Comparison of ENCODE assay signal across 8 cellular contexts in genomic region chr2:102737435-102737834, GRCh38. TPM values are rescaled to one million over a fixed set of nuclear protein-coding genes. Genes with fewer than 3 reads are reported as not detected.
DNase-seq lines count a peak whose midpoint lies in the region; ATAC-seq and TF ChIP-seq lines count a peak whose summit lies in the region.

No MANE protein-coding gene starts in this region.

- H3K27me3 Mint-ChIP-seq in osteocyte (ENCODE audit: unreplicated experiment): peaks cover 1% of the 10 kb centered on the region

- intact Hi-C loops in uterus (cut with DNase I; ENCODE audit: low total_unique reads): no loop called here

- in situ Hi-C loops in astrocyte of the spinal cord (cut with HindIII; ENCODE audit: low sequenced_read_pairs): no loop called here

- no peak for TF ChIP-seq CTCF in cardiac muscle cell (IDR thresholded peaks at IDR 0.05; ENCODE audit: low read depth, low read length)
- TF ChIP-seq CTCF in right atrium auricular region (IDR thresholded peaks at IDR 0.05): no peak
- TF ChIP-seq CTCF in astrocyte of the spinal cord (IDR thresholded peaks at IDR 0.05; ENCODE audit: low read depth, low read length): no peak
- no peak for TF ChIP-seq CTCF in osteocyte (IDR thresholded peaks at IDR 0.05)
- TF ChIP-seq CTCF in uterus (IDR thresholded peaks at IDR 0.05): no peak

- DNase-seq in cardiac muscle cell (ENCODE audit: low read depth in 1 of 2, low spot score in 1 of 2): no peak
- DNase-seq in right atrium auricular region (ENCODE audit: low spot score): no peak
- DNase-seq in astrocyte of the spinal cord (ENCODE audit: low read depth, low spot score): no peak
- no peak for DNase-seq in osteocyte (ENCODE audit: extremely low spot score, unreplicated experiment)
- no peak for DNase-seq in uterus
- DNase-seq in NK-92 treated with Interleukin-12 subunit alpha and Interleukin-12 subunit beta, amount 100 ng/mL, for 24 hours (lab: John Stamatoyannopoulos, UW): no peak
- no peak for DNase-seq in NCI-H526 (lab: John Stamatoyannopoulos, UW)

- ATAC-seq in HG03342 (IDR thresholded peaks at IDR 0.05; ENCODE audit: unreplicated experiment): peak; percentile 36

- H3K27ac Mint-ChIP-seq in osteocyte (ENCODE audit: unreplicated experiment): no peak overlapping the region

- H3K9me3 Mint-ChIP-seq in osteocyte (ENCODE audit: unreplicated experiment): no peaks in the 10 kb centered on the region

- H3K27ac ChIP-seq in cardiac muscle cell (no peak overlapping the region), right atrium auricular region (no peak overlapping the region), uterus (no peak overlapping the region)

- peaks cover 12% of the 10 kb centered on the region for H3K4me1 ChIP-seq in cardiac muscle cell (ENCODE audit: low read depth)
- peaks cover 0 to 19% of the 10 kb centered on the region in 2 donors for H3K4me1 ChIP-seq in right atrium auricular region
- H3K4me1 ChIP-seq in uterus: no peaks in the 10 kb centered on the region

- H3K36me3 ChIP-seq in cardiac muscle cell (no peaks in the 10 kb centered on the region), right atrium auricular region (no peaks in the 10 kb centered on the region), uterus (no peaks in the 10 kb centered on the region)

- H3K9me3 ChIP-seq in cardiac muscle cell (ENCODE audit: low read depth) (no peaks in the 10 kb centered on the region), right atrium auricular region (no peaks in the 10 kb centered on the region), uterus (no peaks in the 10 kb centered on the region)

- peak overlapping the region; percentile 97 for H3K4me3 Mint-ChIP-seq in osteocyte (ENCODE audit: unreplicated experiment)

- H3K4me3 ChIP-seq in cardiac muscle cell (peak overlapping the region; percentile 90), right atrium auricular region (no peak overlapping the region), astrocyte of the spinal cord (ENCODE audit: low read depth, low read length) (peak overlapping the region; percentile 92), uterus (peak overlapping the region in 1 of 2 donors; percentile 89)

- peaks cover 22% of the 10 kb centered on the region for H3K4me1 Mint-ChIP-seq in osteocyte (ENCODE audit: unreplicated experiment)

- TF ChIP-seq POLR2A in uterus (IDR thresholded peaks at IDR 0.05): no peak

- H3K27me3 ChIP-seq in cardiac muscle cell (no peaks in the 10 kb centered on the region), right atrium auricular region (no peaks in the 10 kb centered on the region), uterus (no peaks in the 10 kb centered on the region)

- H3K36me3 Mint-ChIP-seq in osteocyte (ENCODE audit: unreplicated experiment): no peaks in the 10 kb centered on the region

RNA-seq across cellular contexts. Expression of gene TMEM182, which starts 24.4 kb away (rescaled TPM):
- 2.7 and 5.2 TPM in 2 replicates for total RNA-seq in cardiac muscle cell
- 6.8 and 19.3 TPM in 2 replicates for polyA plus RNA-seq in cardiac muscle cell
- 100 to 1,000 TPM in 1 of 2 donors, 10 to 100 TPM in 1; 75.4 to 212 TPM for total RNA-seq in right atrium auricular region
- 2.7 and 3.1 TPM in 2 replicates for total RNA-seq in osteocyte
- total RNA-seq in uterus: 1 to 10 TPM in 2 of 4 donors, under 1 TPM in 2; under 0.01 to 3.5 (median 0.86) TPM

Comparison
In these comparisons a context has a peak if more than half of its experiments do, and no peak if none do; other contexts are left out.
1. H3K4me3 ChIP-seq: peak in cardiac muscle cell (single experiment) and astrocyte of the spinal cord (single experiment); none in right atrium auricular region (0 of 2).
2. RNA of gene TMEM182, which starts 24.4 kb away (total RNA-seq): 75.4 to 212 TPM in right atrium auricular region; 2.7 to 3.1 TPM in osteocyte, 2.7 to 5.2 TPM in cardiac muscle cell and under 0.01 to 3.5 TPM in uterus; every median in the first group is over 10 times any median in the second.